In genomic region chr1:7478797-7479499, GRCh38 we compare ENCODE assay signal across 9 cellular contexts.
A peak's percentile ranks its signal among the peaks of the same experiment; 100 is the strongest.
DNase-seq lines count a peak whose midpoint lies in the region; ATAC-seq and TF ChIP-seq lines count a peak whose summit lies in the region.
"Had no signal": no experiment of that assay in that cellular context is flagged by ENCODE, and none has a peak within 500 bp of the region (broad histone marks: within the 10 kb centered on the region; RNA-seq: fewer than 3 reads in every experiment).

No MANE protein-coding gene starts in this region.

- DNase-seq in GM04503 (ENCODE audit: low read depth), result peak; percentile 50
- peak; percentile 81 for DNase-seq in NCI-H69 (lab: John Stamatoyannopoulos, UW)
- peak; percentile 78 for DNase-seq in fibroblast of peridontal ligament (ENCODE audit: extremely low read depth)
- peak; percentile 74 for DNase-seq in pons (ENCODE audit: low spot score)
- DNase-seq in GDM1 (lab: John Stamatoyannopoulos, UW), result no peak
- DNase-seq: PC-3 had no signal

- no peak for TF ChIP-seq POLR2A in GM18505 (IDR thresholded peaks at IDR 0.05; ENCODE audit: borderline replicate concordance, extremely low read depth, insufficient read depth, insufficient read length)

- ATAC-seq in GM18868 (IDR thresholded peaks at IDR 0.05; ENCODE audit: unreplicated experiment) (no peak), GM18505 (IDR thresholded peaks at IDR 0.05; ENCODE audit: unreplicated experiment) (no peak), HG02588 (IDR thresholded peaks at IDR 0.05; ENCODE audit: unreplicated experiment) (no peak)
- ATAC-seq: PC-3 had no signal
